In genomic region chr12:130444081-130444480, GRCh38 we compare ENCODE assay signal across 22 cellular contexts.
"Had no signal": no experiment of that assay in that cellular context is flagged by ENCODE, and none has a peak within 500 bp of the region (broad histone marks: within the 10 kb centered on the region; RNA-seq: fewer than 3 reads in every experiment).

No MANE protein-coding gene starts in this region.

- H3K27me3 Mint-ChIP-seq: stimulated activated naive CD8-positive, alpha-beta T cell treated with anti-CD3 and anti-CD28 coated beads, Interleukin-15, Interleukin-2, amounts not matched to agents 100 ng/mL and 50 ng/mL, for 24 hours had no signal

- H3K27ac Mint-ChIP-seq: nephron; stimulated activated effector memory CD8-positive, alpha-beta T cell treated with anti-CD3 and anti-CD28 coated beads, Interleukin-12 subunit alpha, Interleukin-12 subunit beta, amount 100 ng/mL, for 72 hours; stimulated activated naive CD8-positive, alpha-beta T cell treated with anti-CD3 and anti-CD28 coated beads, Interleukin-15, Interleukin-2, amounts not matched to agents 100 ng/mL and 50 ng/mL, for 24 hours had no signal

- H3K36me3 ChIP-seq: left lung, lower lobe of right lung, pancreas, right lobe of liver, thoracic aorta, tibial artery, upper lobe of right lung had no signal

- H3K4me3 ChIP-seq: left lung, lower lobe of right lung, pancreas, psoas muscle, right lobe of liver, skin epidermis, suprapubic skin, thoracic aorta, tibial artery, upper lobe of right lung had no signal

- H3K4me1 ChIP-seq: left lung, lower lobe of right lung, pancreas, psoas muscle, right lobe of liver, suprapubic skin, tibial artery, upper lobe of right lung had no signal

- H3K4me3 Mint-ChIP-seq: naive thymus-derived CD8-positive, alpha-beta T cell; nephron; neural crest cell; stimulated activated effector memory CD8-positive, alpha-beta T cell treated with anti-CD3 and anti-CD28 coated beads, Interleukin-12 subunit alpha, Interleukin-12 subunit beta, amount 100 ng/mL, for 72 hours; stimulated activated naive CD8-positive, alpha-beta T cell treated with anti-CD3 and anti-CD28 coated beads, Interleukin-15, Interleukin-2, amounts not matched to agents 100 ng/mL and 50 ng/mL, for 24 hours had no signal

- H3K36me3 Mint-ChIP-seq: naive thymus-derived CD8-positive, alpha-beta T cell; stimulated activated effector memory CD8-positive, alpha-beta T cell treated with anti-CD3 and anti-CD28 coated beads, Interleukin-12 subunit alpha, Interleukin-12 subunit beta, amount 100 ng/mL, for 72 hours had no signal

- H3K9me3 ChIP-seq: lower lobe of right lung, pancreas, psoas muscle, right lobe of liver, suprapubic skin, thoracic aorta, upper lobe of right lung had no signal

- ATAC-seq: left colon; left lung; lower lobe of right lung; naive thymus-derived CD8-positive, alpha-beta T cell; pancreas; psoas muscle; right lobe of liver; stimulated activated effector memory CD8-positive, alpha-beta T cell treated with anti-CD3 and anti-CD28 coated beads, Interleukin-12 subunit alpha, Interleukin-12 subunit beta, amount 100 ng/mL, for 72 hours; upper lobe of right lung had no signal

- DNase-seq: hippocampal formation; left colon; left lung; lower lobe of right lung; mammary epithelial cell; mesenchymal stem cell; naive thymus-derived CD8-positive, alpha-beta T cell; nucleus accumbens; pancreas; psoas muscle; stimulated activated CD4-positive, alpha-beta T cell treated with anti-CD3 and anti-CD28 coated beads, Interleukin-4, amount 100 ng/mL, for 24 hours; stimulated activated naive CD4-positive, alpha-beta T cell; tibial artery; upper lobe of right lung had no signal

- H3K27me3 ChIP-seq: left lung, pancreas, right lobe of liver, suprapubic skin, tibial artery, upper lobe of right lung had no signal

- H3K4me1 Mint-ChIP-seq: naive thymus-derived CD8-positive, alpha-beta T cell; nephron; neural crest cell; stimulated activated effector memory CD8-positive, alpha-beta T cell treated with anti-CD3 and anti-CD28 coated beads, Interleukin-12 subunit alpha, Interleukin-12 subunit beta, amount 100 ng/mL, for 72 hours had no signal

- H3K27ac ChIP-seq: left lung, lower lobe of right lung, pancreas, psoas muscle, right lobe of liver, skin epidermis, suprapubic skin, thoracic aorta, tibial artery, upper lobe of right lung had no signal
